18 cellular contexts compared by ENCODE assay signal in the genomic region with DNA sequence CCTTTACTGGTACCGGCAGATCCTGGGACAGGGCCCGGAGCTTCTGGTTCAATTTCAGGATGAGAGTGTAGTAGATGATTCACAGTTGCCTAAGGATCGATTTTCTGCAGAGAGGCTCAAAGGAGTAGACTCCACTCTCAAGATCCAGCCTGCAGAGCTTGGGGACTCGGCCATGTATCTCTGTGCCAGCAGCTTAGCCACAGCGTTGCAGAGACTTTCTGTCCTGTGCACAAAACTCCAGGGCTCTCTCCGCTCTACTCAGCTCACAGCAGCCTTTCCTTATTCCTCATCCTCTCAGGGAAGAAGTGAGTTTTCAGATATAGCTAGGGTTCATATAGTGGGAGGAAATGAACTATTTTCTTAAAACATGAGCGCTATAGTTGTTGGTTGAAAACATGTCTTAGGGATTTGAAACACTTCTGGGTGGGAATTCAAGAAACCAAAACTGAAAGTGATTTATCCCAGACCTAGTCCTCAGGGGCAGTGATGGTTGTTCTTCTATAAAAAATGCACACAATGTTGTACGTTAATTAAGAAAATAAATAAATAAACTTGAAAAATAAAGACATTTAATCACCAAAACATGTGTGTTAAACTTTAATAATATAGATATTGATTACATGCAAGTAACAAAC.
DNase-seq lines count a peak whose midpoint lies in the region; ATAC-seq and TF ChIP-seq lines count a peak whose summit lies in the region.
"Had no signal": no experiment of that assay in that cellular context is flagged by ENCODE, and none has a peak within 500 bp of the region (broad histone marks: within the 10 kb centered on the region; RNA-seq: fewer than 3 reads in every experiment).

No MANE protein-coding gene starts in this region.

- in situ Hi-C loops in G401 (cut with HindIII; ENCODE audit: low sequenced_read_pairs) = no loop called here

- H3K36me3 ChIP-seq in Loucy (ENCODE audit: insufficient read depth, low read length) = no peaks in the 10 kb centered on the region
- H3K36me3 ChIP-seq in thoracic aorta = no peaks in the 10 kb centered on the region
- H3K36me3 ChIP-seq: neutrophil, transverse colon had no signal

- no peaks in the 10 kb centered on the region for H3F3A ChIP-seq in Loucy (ENCODE audit: low read depth)

- no peaks in the 10 kb centered on the region for H3K9me3 ChIP-seq in Loucy (ENCODE audit: insufficient read depth, low read depth, low read length)
- no peaks in the 10 kb centered on the region for H3K9me3 ChIP-seq in thoracic aorta
- H3K9me3 ChIP-seq: neutrophil, transverse colon had no signal

- H3K4me3 ChIP-seq in Loucy (ENCODE audit: low read length, poor library complexity, severe bottlenecking) (peak overlapping the region; percentile 18), WI38 (ENCODE audit: low read depth, low read length) (peak overlapping the region; percentile 1), thoracic aorta (peak overlapping the region; percentile 33)

- peaks cover 27% of the 10 kb centered on the region for H3K4me1 ChIP-seq in Loucy (ENCODE audit: insufficient read depth, low read length, poor library complexity, severe bottlenecking)
- H3K4me1 ChIP-seq in thoracic aorta (ENCODE audit: control insufficient read depth in 1 of 2, low read depth in 2 of 2) = no peaks in the 10 kb centered on the region
- H3K4me1 ChIP-seq: transverse colon had no signal

- H3K79me2 ChIP-seq in Loucy (ENCODE audit: insufficient read depth, low read length) = no peaks in the 10 kb centered on the region

- no peak overlapping the region for H3K27ac ChIP-seq in thoracic aorta
- H3K27ac ChIP-seq: neutrophil had no signal

- H3K27me3 ChIP-seq in Loucy (ENCODE audit: insufficient read depth, low read length, poor library complexity, severe bottlenecking) (no peaks in the 10 kb centered on the region), thoracic aorta (replicated peaks; ENCODE audit: insufficient read depth) (no peaks in the 10 kb centered on the region)
- H3K27me3 ChIP-seq: neutrophil, transverse colon had no signal

- peak; percentile 71 for ATAC-seq in left ventricle myocardium superior
- no peak for ATAC-seq in thoracic aorta (ENCODE audit: insufficient number of reproducible peaks, low FRiP score, low read depth)
- ATAC-seq: activated CD4-positive, CD25-positive, alpha-beta regulatory T cell treated with anti-CD3 and anti-CD28 coated beads, Interleukin-2, amount 50 U/mL, for 24 hours; activated CD8-positive, alpha-beta memory T cell treated with anti-CD3 and anti-CD28 coated beads, Interleukin-2, amount 10 ng/mL, durations not matched to agents 7 days and 5 days had no signal

- H3K9me2 ChIP-seq in Loucy (replicated peaks; ENCODE audit: low read depth, low read length) = no peaks in the 10 kb centered on the region

- H2AFZ ChIP-seq in Loucy (ENCODE audit: low read length) = peak overlapping the region; percentile 67

- TF ChIP-seq CTCF in Loucy (conservative IDR thresholded peaks at IDR 0.05; ENCODE audit: low read length) (no peak), WI38 (IDR thresholded peaks at IDR 0.05; ENCODE audit: low read depth, low read length) (no peak), thoracic aorta (IDR thresholded peaks at IDR 0.05) (no peak)

- H3K9ac ChIP-seq in Loucy (ENCODE audit: low read depth, low read length, poor library complexity, severe bottlenecking) = peak overlapping the region; percentile 27

- peak overlapping the region; percentile 53 for H3K4me2 ChIP-seq in Loucy (ENCODE audit: low read depth, low read length, poor library complexity, severe bottlenecking)

- DNase-seq in left ventricle myocardium superior = no peak
- no peak for DNase-seq in thoracic aorta (ENCODE audit: low spot score)
- no peak for DNase-seq in activated CD8-positive, alpha-beta memory T cell treated with anti-CD3 and anti-CD28 coated beads, Interleukin-2, amount 50 U/mL, for 48 hours
- DNase-seq in G401 (ENCODE audit: low spot score) = no peak
- DNase-seq in NK-92 (lab: John Stamatoyannopoulos, UW; ENCODE audit: unreplicated experiment) = no peak
- no peak for DNase-seq in GF-D8 (lab: John Stamatoyannopoulos, UW)
- DNase-seq: activated CD8-positive, alpha-beta memory T cell treated with anti-CD3 and anti-CD28 coated beads, Interleukin-2, amount 10 ng/mL, durations not matched to agents 7 days and 5 days; activated gamma-delta T cell; cortex of kidney; NCI-H1092 treated with DMSO at 0.1 percent for 48 hours; SHP77; small intestine; stimulated activated CD4-positive, alpha-beta T cell treated with anti-CD3 and anti-CD28 coated beads, Interleukin-4, amount 100 ng/mL, for 4 hours; transverse colon had no signal

- H4K20me1 ChIP-seq in Loucy (ENCODE audit: insufficient read depth, low read length, poor library complexity, severe bottlenecking) = no peaks in the 10 kb centered on the region

- intact Hi-C loops in left ventricle myocardium superior (cut with micrococcal nuclease) = no loop called here
